ENCODE assay signal across 9 cellular contexts in the genomic region with DNA sequence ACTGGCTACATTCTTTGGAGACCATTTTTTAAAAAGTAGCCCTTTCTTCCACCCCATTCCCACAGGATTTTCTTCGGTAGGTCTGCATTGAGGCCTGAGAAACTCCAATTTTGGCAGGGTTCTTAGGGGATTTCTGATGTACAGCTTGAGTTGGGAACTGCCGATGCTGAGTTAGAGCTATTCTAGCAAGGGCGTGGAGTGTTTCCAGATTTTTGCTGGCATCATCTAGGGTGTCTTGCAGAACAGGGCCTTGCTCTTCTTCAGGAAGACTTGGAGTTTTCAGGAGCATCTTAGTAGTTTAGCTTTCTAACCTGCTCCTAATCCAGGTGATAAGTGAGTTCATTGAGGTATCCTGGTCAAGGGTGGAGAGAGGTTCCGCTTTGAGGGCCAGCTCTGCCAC. TPM values are rescaled to one million over a fixed set of nuclear protein-coding genes. Genes with fewer than 3 reads are reported as not detected.
"Had no signal": no experiment of that assay in that cellular context is flagged by ENCODE, and none has a peak within 500 bp of the region (broad histone marks: within the 10 kb centered on the region; RNA-seq: fewer than 3 reads in every experiment).

No MANE protein-coding gene starts in this region.

- H3K27ac Mint-ChIP-seq: GM23338, H9 had no signal

- H3K9me3 Mint-ChIP-seq: GM23338, H9 had no signal

- FAIRE-seq: H1, H54, HTR-8/SVneo, K562 had no signal

- H3K4me3 Mint-ChIP-seq: GM23338, H9 had no signal

- H2AFZ ChIP-seq: GM23338 had no signal

- H3K4me2 ChIP-seq: GM23338 had no signal

- DNase-seq: H9, HCEC 1CT, IMR-90 had no signal

- H3K4me3 ChIP-seq: GM23338, K562 had no signal

RNA-seq across cellular contexts. Expression of a gene that starts 41.0 kb away (rescaled TPM):
- total RNA-seq: H9, HT-29, IMR-90 had no signal
- polyA plus RNA-seq: IMR-90 had no signal
